Comparison of ENCODE assay signal across 21 cellular contexts in genomic region chr1:65055754-65056153, GRCh38.
A peak's percentile ranks its signal among the peaks of the same experiment; 100 is the strongest.
DNase-seq lines count a peak whose midpoint lies in the region; ATAC-seq and TF ChIP-seq lines count a peak whose summit lies in the region.
"Had no signal": no experiment of that assay in that cellular context is flagged by ENCODE, and none has a peak within 500 bp of the region (broad histone marks: within the 10 kb centered on the region; RNA-seq: fewer than 3 reads in every experiment).

No MANE protein-coding gene starts in this region.

- H3K27ac ChIP-seq in left ventricle myocardium inferior (replicated peaks) = peak overlapping the region; percentile 42
- H3K27ac ChIP-seq: KMS-11 had no signal

- POLR2A ChIA-PET in activated CD8-positive, alpha-beta T cell treated with anti-CD3 and anti-CD28 coated beads for 36 hours (lab: Charles Lee) = no interaction called here
- POLR2A ChIA-PET in activated CD8-positive, alpha-beta T cell treated with anti-CD3 and anti-CD28 coated beads, Interleukin-2, amount 10 ng/mL, durations not matched to agents 7 days and 5 days (lab: Charles Lee) = no interaction called here

- H3K27me3 Mint-ChIP-seq in activated CD8-positive, alpha-beta T cell treated with anti-CD3 and anti-CD28 coated beads for 36 hours = no peaks in the 10 kb centered on the region
- no peaks in the 10 kb centered on the region for H3K27me3 Mint-ChIP-seq in activated CD8-positive, alpha-beta T cell treated with anti-CD3 and anti-CD28 coated beads, Interleukin-2, amount 10 ng/mL, durations not matched to agents 7 days and 5 days (ENCODE audit: low read depth)
- no peaks in the 10 kb centered on the region for H3K27me3 Mint-ChIP-seq in stimulated activated naive B cell treated with anti-CD40 and anti-IgM and Interleukin-4, amounts not matched to agents 10 μg/mL and 1 μg/mL and 100 μg/mL, for 72 hours
- H3K27me3 Mint-ChIP-seq: activated CD4-positive, alpha-beta T cell treated with anti-CD3 and anti-CD28 coated beads, Interleukin-2, amount 10 ng/mL, durations not matched to agents 7 days and 5 days; type B pancreatic cell had no signal

- peaks cover 12% of the 10 kb centered on the region for H3K36me3 Mint-ChIP-seq in activated CD8-positive, alpha-beta T cell treated with anti-CD3 and anti-CD28 coated beads for 36 hours (ENCODE audit: low read depth)
- peaks cover 6% of the 10 kb centered on the region for H3K36me3 Mint-ChIP-seq in activated CD8-positive, alpha-beta T cell treated with anti-CD3 and anti-CD28 coated beads, Interleukin-2, amount 10 ng/mL, durations not matched to agents 7 days and 5 days (ENCODE audit: low read depth)
- H3K36me3 Mint-ChIP-seq in stimulated activated effector memory CD8-positive, alpha-beta T cell treated with anti-CD3 and anti-CD28 coated beads, Interleukin-12 subunit alpha, Interleukin-12 subunit beta, amount 100 ng/mL, for 72 hours = peaks cover 26% of the 10 kb centered on the region
- H3K36me3 Mint-ChIP-seq in stimulated activated naive B cell treated with anti-CD40 and anti-IgM and Interleukin-4, amounts not matched to agents 10 μg/mL and 1 μg/mL and 100 μg/mL, for 72 hours = peaks cover 0 to 12% of the 10 kb centered on the region in 2 donors

- intact Hi-C loops in activated CD8-positive, alpha-beta T cell treated with anti-CD3 and anti-CD28 coated beads for 36 hours (cut with micrococcal nuclease) = no loop called here
- intact Hi-C loops in left ventricle myocardium inferior (cut with micrococcal nuclease) = no loop called here

- H3K27ac Mint-ChIP-seq in activated CD8-positive, alpha-beta T cell treated with anti-CD3 and anti-CD28 coated beads for 36 hours = peak overlapping the region; percentile 9
- H3K27ac Mint-ChIP-seq in activated CD8-positive, alpha-beta T cell treated with anti-CD3 and anti-CD28 coated beads, Interleukin-2, amount 10 ng/mL, durations not matched to agents 7 days and 5 days = no peak overlapping the region
- peak overlapping the region; percentile 3 for H3K27ac Mint-ChIP-seq in stimulated activated effector memory CD8-positive, alpha-beta T cell treated with anti-CD3 and anti-CD28 coated beads, Interleukin-12 subunit alpha, Interleukin-12 subunit beta, amount 100 ng/mL, for 72 hours
- no peak overlapping the region for H3K27ac Mint-ChIP-seq in stimulated activated naive B cell treated with anti-CD40 and anti-IgM and Interleukin-4, amounts not matched to agents 10 μg/mL and 1 μg/mL and 100 μg/mL, for 72 hours
- H3K27ac Mint-ChIP-seq: activated CD4-positive, alpha-beta T cell treated with anti-CD3 and anti-CD28 coated beads, Interleukin-2, amount 10 ng/mL, durations not matched to agents 7 days and 5 days; type B pancreatic cell had no signal

- no peak for TF ChIP-seq CTCF in activated CD8-positive, alpha-beta T cell treated with anti-CD3 and anti-CD28 coated beads for 36 hours (IDR thresholded peaks at IDR 0.05)
- TF ChIP-seq CTCF in left ventricle myocardium inferior (IDR thresholded peaks at IDR 0.05; ENCODE audit: borderline replicate concordance) = no peak

- H3K4me1 ChIP-seq in left ventricle myocardium inferior = peaks cover 57% of the 10 kb centered on the region

- CTCF ChIA-PET in activated CD8-positive, alpha-beta T cell treated with anti-CD3 and anti-CD28 coated beads for 36 hours (lab: Charles Lee) = interaction anchor here (0.8 kb wide), 1 partner anchor 20 kb away, joined by 4 read pairs; no protein-coding TSS in a partner anchor
- CTCF ChIA-PET in activated CD8-positive, alpha-beta T cell treated with anti-CD3 and anti-CD28 coated beads, Interleukin-2, amount 10 ng/mL, durations not matched to agents 7 days and 5 days (lab: Charles Lee) = no interaction called here

- ATAC-seq in activated CD8-positive, alpha-beta T cell treated with anti-CD3 and anti-CD28 coated beads for 36 hours = no peak
- ATAC-seq in activated CD8-positive, alpha-beta T cell treated with anti-CD3 and anti-CD28 coated beads, Interleukin-2, amount 10 ng/mL, durations not matched to agents 7 days and 5 days = no peak
- no peak for ATAC-seq in stimulated activated effector memory CD8-positive, alpha-beta T cell treated with anti-CD3 and anti-CD28 coated beads, Interleukin-12 subunit alpha, Interleukin-12 subunit beta, amount 100 ng/mL, for 72 hours
- ATAC-seq in stimulated activated naive B cell treated with anti-CD40 and anti-IgM and Interleukin-4, amounts not matched to agents 10 μg/mL and 1 μg/mL and 100 μg/mL, for 72 hours (replicated peaks) = no peak
- no peak for ATAC-seq in GM18867 (IDR thresholded peaks at IDR 0.05; ENCODE audit: unreplicated experiment)

- no peaks in the 10 kb centered on the region for H3K9me3 Mint-ChIP-seq in activated CD8-positive, alpha-beta T cell treated with anti-CD3 and anti-CD28 coated beads for 36 hours
- no peaks in the 10 kb centered on the region for H3K9me3 Mint-ChIP-seq in activated CD8-positive, alpha-beta T cell treated with anti-CD3 and anti-CD28 coated beads, Interleukin-2, amount 10 ng/mL, durations not matched to agents 7 days and 5 days (ENCODE audit: insufficient read depth)
- no peaks in the 10 kb centered on the region for H3K9me3 Mint-ChIP-seq in stimulated activated effector memory CD8-positive, alpha-beta T cell treated with anti-CD3 and anti-CD28 coated beads, Interleukin-12 subunit alpha, Interleukin-12 subunit beta, amount 100 ng/mL, for 72 hours
- no peaks in the 10 kb centered on the region for H3K9me3 Mint-ChIP-seq in stimulated activated naive B cell treated with anti-CD40 and anti-IgM and Interleukin-4, amounts not matched to agents 10 μg/mL and 1 μg/mL and 100 μg/mL, for 72 hours
- H3K9me3 Mint-ChIP-seq: activated CD4-positive, alpha-beta T cell treated with anti-CD3 and anti-CD28 coated beads, Interleukin-2, amount 10 ng/mL, durations not matched to agents 7 days and 5 days; type B pancreatic cell had no signal

- no peaks in the 10 kb centered on the region for H3K27me3 ChIP-seq in left ventricle myocardium inferior (ENCODE audit: low read depth)
- H3K27me3 ChIP-seq: stomach had no signal

- no peak overlapping the region for H3K4me3 ChIP-seq in left ventricle myocardium inferior
- H3K4me3 ChIP-seq: coronary artery, mucosa of descending colon, stomach had no signal

- H3K4me3 Mint-ChIP-seq in activated CD8-positive, alpha-beta T cell treated with anti-CD3 and anti-CD28 coated beads for 36 hours = no peak overlapping the region
- H3K4me3 Mint-ChIP-seq in activated CD8-positive, alpha-beta T cell treated with anti-CD3 and anti-CD28 coated beads, Interleukin-2, amount 10 ng/mL, durations not matched to agents 7 days and 5 days = no peak overlapping the region
- H3K4me3 Mint-ChIP-seq in stimulated activated effector memory CD8-positive, alpha-beta T cell treated with anti-CD3 and anti-CD28 coated beads, Interleukin-12 subunit alpha, Interleukin-12 subunit beta, amount 100 ng/mL, for 72 hours = no peak overlapping the region
- no peak overlapping the region for H3K4me3 Mint-ChIP-seq in stimulated activated naive B cell treated with anti-CD40 and anti-IgM and Interleukin-4, amounts not matched to agents 10 μg/mL and 1 μg/mL and 100 μg/mL, for 72 hours
- H3K4me3 Mint-ChIP-seq: activated CD4-positive, alpha-beta T cell treated with anti-CD3 and anti-CD28 coated beads, Interleukin-2, amount 10 ng/mL, durations not matched to agents 7 days and 5 days; type B pancreatic cell had no signal

- H3K9me3 ChIP-seq in left ventricle myocardium inferior (replicated peaks) = no peaks in the 10 kb centered on the region
- H3K9me3 ChIP-seq: mucosa of descending colon, stomach had no signal

- peaks cover 41% of the 10 kb centered on the region for H3K36me3 ChIP-seq in left ventricle myocardium inferior

- no peak for DNase-seq in activated CD8-positive, alpha-beta T cell treated with anti-CD3 and anti-CD28 coated beads for 36 hours
- DNase-seq in activated CD8-positive, alpha-beta T cell treated with anti-CD3 and anti-CD28 coated beads, Interleukin-2, amount 10 ng/mL, durations not matched to agents 7 days and 5 days = no peak
- peak; percentile 70 for DNase-seq in NOMO-1 treated with DMSO at 0.1 percent for 48 hours (lab: John Stamatoyannopoulos, UW; ENCODE audit: unreplicated experiment)
- no peak for DNase-seq in left ventricle myocardium inferior
- no peak for DNase-seq in stimulated activated effector memory CD8-positive, alpha-beta T cell treated with anti-CD3 and anti-CD28 coated beads, Interleukin-12 subunit alpha, Interleukin-12 subunit beta, amount 100 ng/mL, for 72 hours (ENCODE audit: low spot score in 2 of 2)
- DNase-seq in NCI-H1436 (lab: John Stamatoyannopoulos, UW) = no peak
- DNase-seq in stimulated activated naive B cell treated with anti-CD40 and anti-IgM and Interleukin-4, amounts not matched to agents 10 μg/mL and 1 μg/mL and 100 μg/mL, for 72 hours = no peak
- DNase-seq: activated CD4-positive, alpha-beta T cell treated with anti-CD3 and anti-CD28 coated beads, Interleukin-2, amount 10 ng/mL, durations not matched to agents 7 days and 5 days; activated CD8-positive, alpha-beta memory T cell treated with anti-CD3 and anti-CD28 coated beads, Interleukin-2, amount 50 U/mL, for 48 hours; glutamatergic neuron; mucosa of descending colon; NCI-H1105 treated with DMSO at 0.1 percent for 48 hours; NCI-H2107; NCI-H510A treated with DMSO at 0.1 percent for 48 hours; stimulated activated CD4-positive, alpha-beta T cell treated with anti-CD3 and anti-CD28 coated beads, Interleukin-4, amount 100 ng/mL, for 24 hours; stomach; T-helper 1 cell had no signal

- H3K4me1 Mint-ChIP-seq in activated CD8-positive, alpha-beta T cell treated with anti-CD3 and anti-CD28 coated beads for 36 hours (ENCODE audit: low read depth) = peaks cover 20% of the 10 kb centered on the region
- peaks cover 4% of the 10 kb centered on the region for H3K4me1 Mint-ChIP-seq in activated CD8-positive, alpha-beta T cell treated with anti-CD3 and anti-CD28 coated beads, Interleukin-2, amount 10 ng/mL, durations not matched to agents 7 days and 5 days (ENCODE audit: low read depth)
- peaks cover 20% of the 10 kb centered on the region for H3K4me1 Mint-ChIP-seq in stimulated activated effector memory CD8-positive, alpha-beta T cell treated with anti-CD3 and anti-CD28 coated beads, Interleukin-12 subunit alpha, Interleukin-12 subunit beta, amount 100 ng/mL, for 72 hours
- H3K4me1 Mint-ChIP-seq in stimulated activated naive B cell treated with anti-CD40 and anti-IgM and Interleukin-4, amounts not matched to agents 10 μg/mL and 1 μg/mL and 100 μg/mL, for 72 hours = peaks cover 7 to 12% of the 10 kb centered on the region in 2 donors

Comparison
In these comparisons a context has a peak if more than half of its experiments do, and no peak if none do; other contexts are left out.
1. H3K27ac Mint-ChIP-seq: peak in activated CD8-positive, alpha-beta T cell treated with anti-CD3 and anti-CD28 coated beads for 36 hours (single experiment) and stimulated activated effector memory CD8-positive, alpha-beta T cell treated with anti-CD3 and anti-CD28 coated beads, Interleukin-12 subunit alpha, Interleukin-12 subunit beta, amount 100 ng/mL, for 72 hours (single experiment); none in activated CD8-positive, alpha-beta T cell treated with anti-CD3 and anti-CD28 coated beads, Interleukin-2, amount 10 ng/mL, durations not matched to agents 7 days and 5 days (single experiment) and stimulated activated naive B cell treated with anti-CD40 and anti-IgM and Interleukin-4, amounts not matched to agents 10 μg/mL and 1 μg/mL and 100 μg/mL, for 72 hours (single experiment).